ENCODE assay signal across 21 cellular contexts in the genomic region with DNA sequence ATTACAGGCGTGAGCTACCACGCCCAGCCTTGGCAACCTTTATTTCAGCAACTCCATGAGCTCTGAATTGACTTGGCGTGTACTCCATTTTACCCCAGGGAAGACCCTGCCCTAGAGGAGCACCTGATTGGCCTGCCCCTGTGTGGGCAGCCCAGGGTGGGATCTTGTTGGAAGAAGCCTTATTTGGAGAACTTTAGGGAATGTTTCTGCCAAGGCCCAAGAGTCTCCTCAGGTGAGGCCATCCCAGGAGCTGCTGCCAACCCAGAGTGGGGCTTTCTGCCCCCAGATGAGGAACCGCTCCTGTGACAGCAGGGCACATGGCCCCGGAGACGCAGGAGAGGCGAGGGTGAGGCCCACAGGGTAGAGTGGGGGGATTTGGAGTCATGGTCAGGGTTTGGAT. TPM values are rescaled to one million over a fixed set of nuclear protein-coding genes. Genes with fewer than 3 reads are reported as not detected.
DNase-seq lines count a peak whose midpoint lies in the region; ATAC-seq, FAIRE-seq and TF ChIP-seq lines count a peak whose summit lies in the region.
"Had no signal": no experiment of that assay in that cellular context is flagged by ENCODE, and none has a peak within 500 bp of the region (broad histone marks: within the 10 kb centered on the region; RNA-seq: fewer than 3 reads in every experiment).

No MANE protein-coding gene starts in this region.

- TF ChIP-seq CTCF in kidney (IDR thresholded peaks at IDR 0.05; ENCODE audit: borderline replicate concordance, extremely low read depth, insufficient read depth) (no peak), upper lobe of right lung (IDR thresholded peaks at IDR 0.05) (no peak)

- H3K4me1 ChIP-seq in kidney (ENCODE audit: control insufficient read depth in 1 of 2, insufficient read depth in 1 of 2, low read depth in 1 of 2, low read length in 2 of 2): no peaks in the 10 kb centered on the region
- no peaks in the 10 kb centered on the region for H3K4me1 ChIP-seq in upper lobe of right lung
- H3K4me1 ChIP-seq: BE2C, Caco-2 had no signal

- H3K36me3 ChIP-seq in kidney (ENCODE audit: control insufficient read depth in 1 of 2, insufficient read depth in 2 of 2, low read length in 2 of 2) (no peaks in the 10 kb centered on the region), upper lobe of right lung (no peaks in the 10 kb centered on the region)
- H3K36me3 ChIP-seq: BE2C had no signal

- ATAC-seq in left cardiac atrium (no peak), upper lobe of right lung (no peak), HG03108 (IDR thresholded peaks at IDR 0.05; ENCODE audit: unreplicated experiment) (no peak)
- ATAC-seq: HepG2 had no signal

- no peaks in the 10 kb centered on the region for H3K27me3 ChIP-seq in upper lobe of right lung
- H3K27me3 ChIP-seq: BE2C had no signal

- no peak for FAIRE-seq in kidney (lab: Jason Lieb, UNC)
- FAIRE-seq: A204.1, D721Med, HepG2 had no signal

- H3K4me3 ChIP-seq in kidney (ENCODE audit: low read length in 2 of 2) (no peak overlapping the region), upper lobe of right lung (no peak overlapping the region)

- intact Hi-C loops in cardiac septum (cut with DNase I): no loop called here
- intact Hi-C loops in left cardiac atrium (cut with DNase I): no loop called here
- intact Hi-C loops in kidney (cut with DNase I): no loop called here
- intact Hi-C loops in posterior vena cava (cut with DNase I): no loop called here
- intact Hi-C loops in upper lobe of right lung (cut with DNase I): no loop called here

- DNase-seq in cardiac septum (ENCODE audit: low spot score) (peak; percentile 63), left cardiac atrium (no peak), kidney (peak; percentile 32), posterior vena cava (ENCODE audit: low spot score) (peak; percentile 54), upper lobe of right lung (peak; percentile 44)
- no peak for DNase-seq in activated CD4-positive, alpha-beta T cell treated with anti-CD3 and anti-CD28 coated beads, Interleukin-2, amount 50 U/mL, for 1 hour
- DNase-seq: ACHN; BE2C; C1 segment of cervical spinal cord; CD4-positive, CD25-positive, alpha-beta regulatory T cell; DMS79; GF-D8; GOT3; HFFc6 had no signal

- H3K27ac ChIP-seq in kidney (ENCODE audit: low read depth in 2 of 2, low read length in 2 of 2) (no peak overlapping the region), upper lobe of right lung (no peak overlapping the region)

- no peaks in the 10 kb centered on the region for H3K9me3 ChIP-seq in kidney (ENCODE audit: control insufficient read depth in 1 of 2, low read length in 2 of 2)
- H3K9me3 ChIP-seq in upper lobe of right lung: no peaks in the 10 kb centered on the region
- H3K9me3 ChIP-seq: BE2C, Caco-2 had no signal

- H3K9ac ChIP-seq in kidney (ENCODE audit: low read length in 2 of 2): no peak overlapping the region

RNA-seq across cellular contexts. Expression of gene VWA2, which starts 42.0 kb away (rescaled TPM):
- total RNA-seq in cardiac septum: not detected
- under 1 TPM; 0.13 to 0.21 TPM for total RNA-seq in left cardiac atrium
- total RNA-seq in kidney: 6.5 TPM
- polyA plus RNA-seq in kidney (ENCODE audit: insufficient read depth, low read depth, low replicate concordance): 0.17 TPM
- total RNA-seq in posterior vena cava: not detected
- 15.5 TPM for total RNA-seq in upper lobe of right lung
- total RNA-seq: Daoy, HepG2 had no signal
- polyA plus RNA-seq: CD4-positive, CD25-positive, alpha-beta regulatory T cell; HepG2; IgD-negative memory B cell had no signal

Comparison
In these comparisons a context has a peak if more than half of its experiments do, and no peak if none do; other contexts are left out.
1. DNase-seq: peak in cardiac septum (single experiment), kidney (single experiment), posterior vena cava (single experiment) and upper lobe of right lung (single experiment); none in left cardiac atrium (single experiment) and activated CD4-positive, alpha-beta T cell treated with anti-CD3 and anti-CD28 coated beads, Interleukin-2, amount 50 U/mL, for 1 hour (single experiment).